Comparison of ENCODE assay signal across 8 cellular contexts in the genomic region with DNA sequence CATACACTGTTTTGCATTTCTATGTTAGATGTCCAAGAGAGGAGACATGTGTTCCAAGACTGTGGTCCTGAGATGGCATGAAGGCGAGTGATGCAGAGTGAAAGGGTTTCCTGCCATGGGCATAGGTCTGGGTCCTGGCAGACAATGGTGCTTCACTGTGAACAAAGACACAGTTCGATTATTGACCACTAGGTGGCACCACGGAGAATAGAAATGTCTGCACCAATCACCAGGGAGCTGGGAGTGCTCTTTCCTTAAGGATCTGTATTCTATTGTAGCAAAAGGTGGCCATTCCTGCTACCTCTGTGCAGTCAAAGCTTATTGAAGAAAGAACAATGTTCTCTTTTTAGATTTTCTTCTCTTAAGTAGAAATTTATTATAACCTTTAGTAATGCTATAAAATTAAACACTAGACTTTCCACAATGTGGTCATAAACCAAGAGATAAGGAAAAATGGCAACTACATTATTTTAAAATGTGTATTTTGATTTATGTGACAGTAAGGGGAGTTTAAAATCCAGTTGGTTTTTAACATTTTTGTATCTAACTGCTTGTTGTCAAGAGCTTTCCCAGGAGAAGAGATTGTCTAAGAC.
DNase-seq lines count a peak whose midpoint lies in the region; ATAC-seq and TF ChIP-seq lines count a peak whose summit lies in the region.

No MANE protein-coding gene starts in this region.

- H3K4me1 ChIP-seq in neural progenitor cell = no peaks in the 10 kb centered on the region

- no peak overlapping the region for H3K4me3 Mint-ChIP-seq in activated CD4-positive, alpha-beta T cell treated with anti-CD3 and anti-CD28 coated beads, Interleukin-2, amount 10 ng/mL, durations not matched to agents 7 days and 5 days
- H3K4me3 Mint-ChIP-seq in neural progenitor cell = no peak overlapping the region
- no peak overlapping the region for H3K4me3 Mint-ChIP-seq in T-cell

- POLR2A ChIA-PET in activated CD4-positive, alpha-beta T cell treated with anti-CD3 and anti-CD28 coated beads, Interleukin-2, amount 10 ng/mL, durations not matched to agents 7 days and 5 days (lab: Charles Lee) = no interaction called here
- POLR2A ChIA-PET in T-cell (lab: Charles Lee) = no interaction called here

- no peaks in the 10 kb centered on the region for H3K27me3 ChIP-seq in neural progenitor cell

- H3K4me3 ChIP-seq in neural progenitor cell = no peak overlapping the region

- peaks cover 2% of the 10 kb centered on the region for H3K9me3 Mint-ChIP-seq in activated CD4-positive, alpha-beta T cell treated with anti-CD3 and anti-CD28 coated beads, Interleukin-2, amount 10 ng/mL, durations not matched to agents 7 days and 5 days
- H3K9me3 Mint-ChIP-seq in neural progenitor cell = no peaks in the 10 kb centered on the region
- peaks cover 3 to 10% (median 4%) of the 10 kb centered on the region in 3 donors for H3K9me3 Mint-ChIP-seq in T-cell

- no peak overlapping the region for H2AFZ ChIP-seq in neural progenitor cell (replicated peaks)

- no peak overlapping the region for H3K9ac ChIP-seq in neural progenitor cell

- H3K27ac ChIP-seq in neural progenitor cell = no peak overlapping the region

- no peaks in the 10 kb centered on the region for H3F3A ChIP-seq in neural progenitor cell (ENCODE audit: low read depth)

- H3K9me3 ChIP-seq in neural progenitor cell (ENCODE audit: low read depth) = no peaks in the 10 kb centered on the region

- no peaks in the 10 kb centered on the region for H3K4me1 Mint-ChIP-seq in activated CD4-positive, alpha-beta T cell treated with anti-CD3 and anti-CD28 coated beads, Interleukin-2, amount 10 ng/mL, durations not matched to agents 7 days and 5 days
- H3K4me1 Mint-ChIP-seq in neural progenitor cell (peaks cover 8% of the 10 kb centered on the region), T-cell (no peaks in the 10 kb centered on the region)

- no peaks in the 10 kb centered on the region for H3K27me3 Mint-ChIP-seq in activated CD4-positive, alpha-beta T cell treated with anti-CD3 and anti-CD28 coated beads, Interleukin-2, amount 10 ng/mL, durations not matched to agents 7 days and 5 days
- peaks cover 2% of the 10 kb centered on the region for H3K27me3 Mint-ChIP-seq in neural progenitor cell (ENCODE audit: insufficient read depth, low read depth)
- H3K27me3 Mint-ChIP-seq in T-cell = no peaks in the 10 kb centered on the region

- no peaks in the 10 kb centered on the region for H3K36me3 Mint-ChIP-seq in activated CD4-positive, alpha-beta T cell treated with anti-CD3 and anti-CD28 coated beads, Interleukin-2, amount 10 ng/mL, durations not matched to agents 7 days and 5 days (ENCODE audit: low read depth)
- H3K36me3 Mint-ChIP-seq in neural progenitor cell = no peaks in the 10 kb centered on the region
- no peaks in the 10 kb centered on the region for H3K36me3 Mint-ChIP-seq in T-cell

- ATAC-seq in HG02885 (IDR thresholded peaks at IDR 0.05; ENCODE audit: poor library complexity, unreplicated experiment) (peak; percentile 56), T-cell (replicated peaks in 1 of 4) (no peak), GM18517 (IDR thresholded peaks at IDR 0.05; ENCODE audit: unreplicated experiment) (no peak)

- CTCF ChIA-PET in activated CD4-positive, alpha-beta T cell treated with anti-CD3 and anti-CD28 coated beads, Interleukin-2, amount 10 ng/mL, durations not matched to agents 7 days and 5 days (lab: Charles Lee) = interaction anchor here (0.7 kb wide), 1 partner anchor 23 kb away, joined by 3 read pairs; no protein-coding TSS in a partner anchor
- CTCF ChIA-PET in T-cell (lab: Charles Lee) = no interaction called here

- no peak overlapping the region for H3K4me2 ChIP-seq in neural progenitor cell

- H3K27ac Mint-ChIP-seq in activated CD4-positive, alpha-beta T cell treated with anti-CD3 and anti-CD28 coated beads, Interleukin-2, amount 10 ng/mL, durations not matched to agents 7 days and 5 days = no peak overlapping the region
- H3K27ac Mint-ChIP-seq in neural progenitor cell = no peak overlapping the region
- H3K27ac Mint-ChIP-seq in T-cell = no peak overlapping the region

- H4K20me1 ChIP-seq in neural progenitor cell (ENCODE audit: low read depth) = no peaks in the 10 kb centered on the region

- H3K79me2 ChIP-seq in neural progenitor cell (ENCODE audit: low read depth) = no peaks in the 10 kb centered on the region

- peak; percentile 28 for DNase-seq in activated CD4-positive, alpha-beta T cell treated with anti-CD3 and anti-CD28 coated beads, Interleukin-2, amount 10 ng/mL, durations not matched to agents 7 days and 5 days
- no peak for DNase-seq in activated CD4-positive, alpha-beta T cell treated with anti-CD3 and anti-CD28 coated beads for 1 hour
- DNase-seq in OCI-M1 (lab: John Stamatoyannopoulos, UW) (peak; percentile 80), epidermal melanocyte (ENCODE audit: insufficient read length, low spot score) (peak; percentile 50), neural progenitor cell (ENCODE audit: low spot score) (peak; percentile 69), T-cell (no peak)

- peak; percentile 71 for TF ChIP-seq CTCF in neural progenitor cell (IDR thresholded peaks at IDR 0.05)

- H3K36me3 ChIP-seq in neural progenitor cell = no peaks in the 10 kb centered on the region

Comparison
In these comparisons a context has a peak if more than half of its experiments do, and no peak if none do; other contexts are left out.
1. DNase-seq: peak in activated CD4-positive, alpha-beta T cell treated with anti-CD3 and anti-CD28 coated beads, Interleukin-2, amount 10 ng/mL, durations not matched to agents 7 days and 5 days (single experiment), OCI-M1 (single experiment), epidermal melanocyte (single experiment) and neural progenitor cell (single experiment); none in activated CD4-positive, alpha-beta T cell treated with anti-CD3 and anti-CD28 coated beads for 1 hour (single experiment) and T-cell (0 of 34).